Comparison of ENCODE assay signal across 11 cellular contexts in the genomic region with DNA sequence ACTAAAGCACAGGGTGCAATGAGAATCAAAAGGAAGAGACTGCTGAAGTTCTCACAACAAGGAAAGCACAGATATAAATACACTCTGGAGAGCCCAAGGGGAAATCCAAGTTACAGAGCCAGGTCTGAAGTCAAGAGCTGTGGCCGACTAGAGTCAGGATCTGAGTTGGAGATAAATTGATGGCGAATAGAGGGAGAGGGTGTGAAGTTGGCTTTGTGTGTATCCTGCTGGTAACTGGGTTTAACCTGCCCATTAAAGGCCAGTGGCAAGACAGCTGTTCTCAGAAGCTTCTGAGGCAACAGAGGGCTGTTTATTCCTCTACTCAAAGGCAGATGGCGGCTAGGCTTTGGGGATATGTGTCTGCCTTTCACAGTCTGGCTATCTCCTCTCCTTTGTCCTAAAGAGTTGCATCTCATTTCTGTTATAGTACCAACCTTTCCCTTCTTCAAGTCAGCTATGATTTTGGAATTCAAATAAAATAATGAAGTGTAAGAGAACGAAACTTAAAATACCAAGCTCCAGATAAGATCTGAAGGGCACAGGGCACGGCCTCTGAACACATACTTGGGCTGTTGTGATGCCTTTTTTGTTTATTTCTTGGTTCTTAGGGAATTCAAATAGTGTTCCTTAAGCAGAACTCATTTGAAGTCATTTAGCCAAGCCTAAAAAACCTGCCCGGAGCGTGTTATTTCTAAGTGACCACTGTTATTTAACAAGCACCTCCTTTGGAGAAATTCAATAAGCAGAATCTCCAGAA.
DNase-seq lines count a peak whose midpoint lies in the region; ATAC-seq and TF ChIP-seq lines count a peak whose summit lies in the region.
"Had no signal": no experiment of that assay in that cellular context is flagged by ENCODE, and none has a peak within 500 bp of the region (broad histone marks: within the 10 kb centered on the region; RNA-seq: fewer than 3 reads in every experiment).

No MANE protein-coding gene starts in this region.

- no peaks in the 10 kb centered on the region for H3F3A ChIP-seq in DOHH2 (ENCODE audit: control insufficient read depth, insufficient read depth)

- intact Hi-C loops in CD4-positive, alpha-beta memory T cell (cut with micrococcal nuclease) = no loop called here

- H3K9me3 Mint-ChIP-seq in brain (no peaks in the 10 kb centered on the region), mesothelial cell of epicardium (peaks cover 7% of the 10 kb centered on the region)
- H3K9me3 Mint-ChIP-seq in CD4-positive, alpha-beta memory T cell = no peaks in the 10 kb centered on the region

- peaks cover 44% of the 10 kb centered on the region for H3K79me2 ChIP-seq in DOHH2 (ENCODE audit: control insufficient read depth, low read length)

- POLR2A ChIA-PET in CD4-positive, alpha-beta memory T cell (lab: Charles Lee; ENCODE audit: partially characterized antibody) = no interaction called here

- H3K4me1 ChIP-seq in DOHH2 (ENCODE audit: control insufficient read depth, low read length) = peaks cover 48% of the 10 kb centered on the region
- H3K4me1 ChIP-seq in CD4-positive, alpha-beta memory T cell (ENCODE audit: insufficient read depth, low read length) = no peaks in the 10 kb centered on the region

- H3K27me3 ChIP-seq in DOHH2 (ENCODE audit: control insufficient read depth, low read length) = no peaks in the 10 kb centered on the region
- no peaks in the 10 kb centered on the region for H3K27me3 ChIP-seq in CD4-positive, alpha-beta memory T cell (ENCODE audit: insufficient read depth, low read length)
- H3K27me3 ChIP-seq: brain microvascular endothelial cell had no signal

- no peak overlapping the region for H3K4me3 ChIP-seq in DOHH2 (ENCODE audit: low read length)
- H3K4me3 ChIP-seq in CD4-positive, alpha-beta memory T cell (ENCODE audit: low read length in 2 of 2) = no peak overlapping the region

- H3K9me2 ChIP-seq in DOHH2 (replicated peaks; ENCODE audit: control insufficient read depth, low read length) = no peaks in the 10 kb centered on the region

- H3K9me3 ChIP-seq in DOHH2 (ENCODE audit: control insufficient read depth, insufficient read depth, low read length) = no peaks in the 10 kb centered on the region
- H3K9me3 ChIP-seq in CD4-positive, alpha-beta memory T cell (ENCODE audit: control insufficient read depth in 1 of 2, low read length in 2 of 2) = no peaks in the 10 kb centered on the region

- H3K4me3 Mint-ChIP-seq in brain = no peak overlapping the region
- H3K4me3 Mint-ChIP-seq in mesothelial cell of epicardium = no peak overlapping the region
- no peak overlapping the region for H3K4me3 Mint-ChIP-seq in CD4-positive, alpha-beta memory T cell

- no peak for TF ChIP-seq CTCF in DOHH2 (IDR thresholded peaks at IDR 0.05; ENCODE audit: low read depth, low read length, poor library complexity, severe bottlenecking)
- no peak for TF ChIP-seq CTCF in brain (conservative IDR thresholded peaks at IDR 0.05)
- no peak for TF ChIP-seq CTCF in mesothelial cell of epicardium (IDR thresholded peaks at IDR 0.05; ENCODE audit: unreplicated experiment)

- DNase-seq in mesothelial cell of epicardium (ENCODE audit: low spot score in 2 of 2, unreplicated experiment in 2 of 2) (no peak), mucosa of gallbladder (ENCODE audit: low spot score) (no peak), retina (no peak)
- DNase-seq in CD4-positive, alpha-beta memory T cell = no peak
- DNase-seq: brain microvascular endothelial cell; KG1; stimulated activated CD4-positive, alpha-beta T cell treated with anti-CD3 and anti-CD28 coated beads, Interleukin-12 subunit alpha, Interleukin-12 subunit beta, amount 100 ng/mL, for 4 hours had no signal

- H3K4me2 ChIP-seq in DOHH2 (ENCODE audit: low read length) = peak overlapping the region; percentile 16; the same call in 1 of the 2 replicates

- CTCF ChIA-PET in CD4-positive, alpha-beta memory T cell (lab: Charles Lee; ENCODE audit: partially characterized antibody) = no interaction called here

- peak overlapping the region in 3 of 5 experiments; percentile 3 to 70 (median 30) for H3K27ac Mint-ChIP-seq in brain
- peak overlapping the region; percentile 72 for H3K27ac Mint-ChIP-seq in mesothelial cell of epicardium
- no peak overlapping the region for H3K27ac Mint-ChIP-seq in CD4-positive, alpha-beta memory T cell

- H4K20me1 ChIP-seq in DOHH2 (ENCODE audit: control insufficient read depth, insufficient read depth, low read depth, low read length) = no peaks in the 10 kb centered on the region

- H3K27me3 Mint-ChIP-seq in brain (peaks cover 3% of the 10 kb centered on the region), mesothelial cell of epicardium (ENCODE audit: low read depth) (no peaks in the 10 kb centered on the region)
- no peaks in the 10 kb centered on the region for H3K27me3 Mint-ChIP-seq in CD4-positive, alpha-beta memory T cell

- no peaks in the 10 kb centered on the region for H3K36me3 Mint-ChIP-seq in brain
- H3K36me3 Mint-ChIP-seq in mesothelial cell of epicardium = no peaks in the 10 kb centered on the region
- H3K36me3 Mint-ChIP-seq in CD4-positive, alpha-beta memory T cell = no peaks in the 10 kb centered on the region

- H3K27ac ChIP-seq in DOHH2 (ENCODE audit: low read depth, low read length) = no peak overlapping the region
- no peak overlapping the region for H3K27ac ChIP-seq in CD4-positive, alpha-beta memory T cell (ENCODE audit: low read depth, low read length)
- H3K27ac ChIP-seq: brain microvascular endothelial cell had no signal

- H3K36me3 ChIP-seq in DOHH2 (ENCODE audit: control insufficient read depth, low read length) = no peaks in the 10 kb centered on the region
- no peaks in the 10 kb centered on the region for H3K36me3 ChIP-seq in CD4-positive, alpha-beta memory T cell (ENCODE audit: insufficient read depth, low read length)
- H3K36me3 ChIP-seq: brain microvascular endothelial cell had no signal

- H3K4me1 Mint-ChIP-seq in brain (peaks cover 54% of the 10 kb centered on the region), mesothelial cell of epicardium (peaks cover 37% of the 10 kb centered on the region)
- no peaks in the 10 kb centered on the region for H3K4me1 Mint-ChIP-seq in CD4-positive, alpha-beta memory T cell

- peak; percentile 63 for ATAC-seq in HG02852 (IDR thresholded peaks at IDR 0.05; ENCODE audit: unreplicated experiment)
- ATAC-seq in HG03460 (IDR thresholded peaks at IDR 0.05; ENCODE audit: unreplicated experiment) = no peak

Comparison
In these comparisons a context has a peak if more than half of its experiments do, and no peak if none do; other contexts are left out.
1. H3K27ac Mint-ChIP-seq: peak in brain (3 of 5) and mesothelial cell of epicardium (single experiment); none in CD4-positive, alpha-beta memory T cell (0 of 7).